ENCODE assay signal across 2 cellular contexts in genomic region chr5:135296900-135297816, GRCh38.
TF ChIP-seq lines count a peak whose summit lies in the region.

No MANE protein-coding gene starts in this region.

TF ChIP-seq in HEK293, 187 proteins besides CTCF, POLR2A, EP300 and RAD21 (continued from another document):
- no peak for TF ChIP-seq SP2 (tag by site-specific recombination; IDR thresholded peaks at IDR 0.05)
- TF ChIP-seq ZNF639 (tag by site-specific recombination; IDR thresholded peaks at IDR 0.05): no peak
- no peak for TF ChIP-seq ZNF2 (tag by site-specific recombination; IDR thresholded peaks at IDR 0.05)
- no peak for TF ChIP-seq ZNF664 (tag by site-specific recombination; IDR thresholded peaks at IDR 0.05)
- TF ChIP-seq ELK4 (IDR thresholded peaks at IDR 0.05; ENCODE audit: borderline replicate concordance, low read depth, low read length): no peak
- no peak for TF ChIP-seq ZSCAN4 (tag by site-specific recombination; IDR thresholded peaks at IDR 0.05)
- TF ChIP-seq PRDM2 (tag by site-specific recombination; IDR thresholded peaks at IDR 0.05; ENCODE audit: borderline replicate concordance): no peak
- TF ChIP-seq ZBTB21 (tag by site-specific recombination; IDR thresholded peaks at IDR 0.05): no peak
- TF ChIP-seq GLIS1 (tag by site-specific recombination; IDR thresholded peaks at IDR 0.05): peak; percentile 48

TF ChIP-seq in K562, 482 proteins besides CTCF, POLR2A, EP300 and RAD21 (continues in another document):
- TF ChIP-seq ZBTB7A (IDR thresholded peaks at IDR 0.05; ENCODE audit: borderline replicate concordance, control insufficient read depth, low read depth, low read length) (peak; percentile 70; the same call in 1 of the 2 replicates), PKNOX1 (IDR thresholded peaks at IDR 0.05) (peak; percentile 88), ZNF316 (IDR thresholded peaks at IDR 0.05) (peak; percentile 27; the same call in 1 of the 2 replicates), ZNF311 (CRISPR knock-in tag; IDR thresholded peaks at IDR 0.05) (0 out of 2 replicates have a peak, but pooled peaks have one; percentile 34), ZBTB33 (CRISPR knock-in tag; IDR thresholded peaks at IDR 0.05) (no peak), ARNT (IDR thresholded peaks at IDR 0.05) (0 out of 4 replicates have a peak, but pooled peaks of 1 of the 2 experiments have one; percentile 35), ARID1B (IDR thresholded peaks at IDR 0.05) (peak; percentile 48; the same call in 1 of the 2 replicates), ZKSCAN8 (CRISPR knock-in tag; IDR thresholded peaks at IDR 0.05) (peak; percentile 55; the same call in 1 of the 2 replicates), ESRRA (IDR thresholded peaks at IDR 0.05; ENCODE audit: borderline replicate concordance, low read depth) (peak; percentile 30; the same call in 1 of the 2 replicates), MEIS2 (IDR thresholded peaks at IDR 0.05; ENCODE audit: partially characterized antibody) (peak; percentile 87), SMARCA4 (IDR thresholded peaks at IDR 0.05) (peak; percentile 21; the same call in 1 of the 2 replicates), RBFOX2 (IDR thresholded peaks at IDR 0.05; ENCODE audit: low read depth, low read length) (0 out of 2 replicates have a peak, but pooled peaks have one; percentile 29), CREB1 (IDR thresholded peaks at IDR 0.05) (no peak), CREB1 (CRISPR knock-in tag; IDR thresholded peaks at IDR 0.05) (no peak), CEBPB (tag; IDR thresholded peaks at IDR 0.05) (peak; percentile 45), NR2C2 (CRISPR knock-in tag; IDR thresholded peaks at IDR 0.05) (no peak), NR2C2 (tag; IDR thresholded peaks at IDR 0.05) (peak; percentile 69; the same call in 1 of the 2 replicates), DMBX1 (CRISPR knock-in tag; IDR thresholded peaks at IDR 0.05; ENCODE audit: borderline replicate concordance) (peak; percentile 46; the same call in 1 of the 2 replicates), DPF2 (IDR thresholded peaks at IDR 0.05) (peak; percentile 76), BRF2 (IDR thresholded peaks at IDR 0.05; ENCODE audit: borderline replicate concordance, insufficient read depth, insufficient read length) (no peak), JUND (IDR thresholded peaks at IDR 0.05; ENCODE audit: borderline replicate concordance, low read depth, low read length) (0 out of 2 replicates have a peak, but pooled peaks have one; percentile 10), JUND (tag; IDR thresholded peaks at IDR 0.05; ENCODE audit: borderline replicate concordance, low read depth, low read length) (no peak), XRCC3 (IDR thresholded peaks at IDR 0.05) (no peak), KDM1A (IDR thresholded peaks at IDR 0.05) (peak in 1 of 2 experiments; percentile 40; a peak in 1 of 4 replicates), CXXC5 (CRISPR knock-in tag; IDR thresholded peaks at IDR 0.05) (peak; percentile 41; the same call in 1 of the 2 replicates), PRDM10 (IDR thresholded peaks at IDR 0.05; ENCODE audit: partially characterized antibody) (peak; percentile 17), CTBP1 (IDR thresholded peaks at IDR 0.05; ENCODE audit: borderline replicate concordance) (peak; percentile 51; the same call in 1 of the 2 replicates), TCF3 (CRISPR knock-in tag; IDR thresholded peaks at IDR 0.05) (peak; percentile 21; the same call in 1 of the 2 replicates), ZNF586 (CRISPR knock-in tag; conservative IDR thresholded peaks at IDR 0.05) (no peak), PBX2 (CRISPR knock-in tag; IDR thresholded peaks at IDR 0.05; ENCODE audit: low read depth) (no peak), PBX2 (tag; conservative IDR thresholded peaks at IDR 0.05; ENCODE audit: low read depth) (peak; percentile 40; the same call in 1 of the 2 replicates), CEBPG (CRISPR knock-in tag; IDR thresholded peaks at IDR 0.05) (peak; percentile 50; the same call in 1 of the 2 replicates), CEBPG (tag; conservative IDR thresholded peaks at IDR 0.05 in 1 of 2, IDR thresholded peaks at IDR 0.05 in 1 of 2) (peak in 1 of 2 experiments; percentile 69; a peak in 2 of 4 replicates), ZNF277 (CRISPR knock-in tag; IDR thresholded peaks at IDR 0.05; ENCODE audit: borderline replicate concordance) (no peak), SAP30 (IDR thresholded peaks at IDR 0.05; ENCODE audit: borderline replicate concordance, insufficient read depth, low read depth, low read length, poor library complexity, severe bottlenecking) (no peak), MBD2 (IDR thresholded peaks at IDR 0.05; ENCODE audit: borderline replicate concordance, low read depth) (0 out of 2 replicates have a peak, but pooled peaks have one; percentile 12), ZFP36 (IDR thresholded peaks at IDR 0.05; ENCODE audit: low read depth, low read length, partially characterized antibody) (peak; percentile 9), SMAD4 (CRISPR knock-in tag; conservative IDR thresholded peaks at IDR 0.05) (0 out of 2 replicates have a peak, but pooled peaks have one; percentile 64), ATF7 (IDR thresholded peaks at IDR 0.05) (peak; percentile 39; the same call in 1 of the 2 replicates), C11orf30 (IDR thresholded peaks at IDR 0.05; ENCODE audit: low read depth) (peak; percentile 25; the same call in 1 of the 2 replicates), ZNF655 (CRISPR knock-in tag; IDR thresholded peaks at IDR 0.05) (no peak), HDGF (IDR thresholded peaks at IDR 0.05) (no peak), MYC (IDR thresholded peaks at IDR 0.05; ENCODE audit: low read depth, low read length) (0 out of 2 replicates have a peak, but pooled peaks have one; percentile 30), MYC (CRISPR knock-in tag; IDR thresholded peaks at IDR 0.05; ENCODE audit: borderline replicate concordance, low read depth) (no peak), ARID3A (IDR thresholded peaks at IDR 0.05; ENCODE audit: borderline replicate concordance, low read depth, low read length) (peak; percentile 59; the same call in 1 of the 2 replicates), NR2C1 (IDR thresholded peaks at IDR 0.05) (no peak), NR2C1 (tag; IDR thresholded peaks at IDR 0.05) (peak; percentile 35; the same call in 1 of the 2 replicates), KDM5B (IDR thresholded peaks at IDR 0.05; ENCODE audit: insufficient replicate concordance, low read depth, low read length) (no peak), ZNF175 (CRISPR knock-in tag; IDR thresholded peaks at IDR 0.05; ENCODE audit: low read depth) (peak; percentile 72), LEF1 (IDR thresholded peaks at IDR 0.05) (peak; percentile 48; the same call in 1 of the 2 replicates)
